ENCODE assay signal across 9 cellular contexts in genomic region chr3:125256675-125257074, GRCh38. TPM values are rescaled to one million over a fixed set of nuclear protein-coding genes. Genes with fewer than 3 reads are reported as not detected.
"Had no signal": no experiment of that assay in that cellular context is flagged by ENCODE, and none has a peak within 500 bp of the region (broad histone marks: within the 10 kb centered on the region; RNA-seq: fewer than 3 reads in every experiment).

No MANE protein-coding gene starts in this region.

- H3K27ac ChIP-seq: HL-60 had no signal

- FAIRE-seq: H1, H54, HepG2 had no signal

- H3K27me3 Mint-ChIP-seq: IgD-negative memory B cell had no signal

- DNase-seq: H9, HCEC 1CT, KG1 had no signal

- ATAC-seq: GM23338, HepG2 had no signal

- H3K27ac Mint-ChIP-seq: GM23338, H9 had no signal

- H3K4me3 Mint-ChIP-seq: GM23338, H9 had no signal

- H2AFZ ChIP-seq: GM23338 had no signal

- H3K4me2 ChIP-seq: GM23338 had no signal

- H3K4me3 ChIP-seq: GM23338 had no signal

RNA-seq across cellular contexts. Expression of gene SLC12A8, which starts 44.1 kb away (rescaled TPM):
- polyA plus RNA-seq: IgD-negative memory B cell had no signal
